ENCODE assay signal across 1 cellular context in the genomic region with DNA sequence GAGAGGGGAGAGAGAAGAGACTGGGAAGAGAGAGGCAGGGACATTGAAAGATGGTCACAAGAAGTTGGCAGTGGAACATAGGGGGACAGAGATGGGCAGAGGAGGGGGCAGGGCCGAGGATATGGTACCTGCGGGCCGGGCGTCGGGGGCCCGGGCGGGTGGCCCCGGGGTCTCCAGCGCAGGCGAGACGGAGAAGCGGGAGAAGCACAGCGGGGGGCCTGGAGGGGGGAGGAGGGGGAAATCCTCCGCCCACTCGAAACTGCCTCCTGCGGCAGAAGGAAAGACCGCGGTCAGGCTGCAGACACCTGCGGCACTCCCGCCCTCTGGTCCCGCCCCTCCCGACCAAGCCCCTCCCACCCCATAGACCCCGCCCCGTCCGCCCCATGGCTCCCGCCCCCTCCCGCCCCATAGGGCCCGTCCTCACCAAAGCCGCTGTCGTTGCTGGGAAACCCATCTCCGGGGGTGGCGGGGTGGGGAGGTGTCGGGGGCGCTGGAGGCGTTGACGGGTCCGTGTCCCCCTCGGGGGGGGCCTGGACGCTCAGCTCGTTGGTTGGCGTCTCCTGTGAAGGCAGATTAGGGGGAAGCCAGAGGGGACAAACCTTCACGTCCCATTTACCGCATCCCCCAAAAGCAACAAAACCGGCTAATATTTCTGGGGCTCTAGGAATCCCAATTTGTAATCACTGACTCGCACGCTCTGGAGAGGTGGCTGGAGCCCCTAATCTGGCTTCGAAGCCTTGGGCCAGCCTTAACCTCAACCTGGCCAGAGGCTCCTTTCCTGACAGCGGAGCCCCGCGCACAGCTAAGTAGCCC.
TF ChIP-seq lines count a peak whose summit lies in the region.

No MANE protein-coding gene starts in this region.

TF ChIP-seq in HEK293, 187 proteins besides CTCF, POLR2A, EP300 and RAD21 (continued from another document):
- TF ChIP-seq ZNF843 (tag by site-specific recombination; IDR thresholded peaks at IDR 0.05): no peak
- TF ChIP-seq ZNF350 (tag by site-specific recombination; IDR thresholded peaks at IDR 0.05): no peak
- TF ChIP-seq BCL11B (tag by site-specific recombination; IDR thresholded peaks at IDR 0.05; ENCODE audit: low read depth): no peak
- no peak for TF ChIP-seq ZNF23 (tag by site-specific recombination; IDR thresholded peaks at IDR 0.05; ENCODE audit: borderline replicate concordance)
- TF ChIP-seq ZNF529 (tag by site-specific recombination; IDR thresholded peaks at IDR 0.05; ENCODE audit: insufficient replicate concordance): no peak
- TF ChIP-seq ZNF423 (tag by site-specific recombination; IDR thresholded peaks at IDR 0.05): no peak
- TF ChIP-seq ZNF394 (tag by site-specific recombination; IDR thresholded peaks at IDR 0.05; ENCODE audit: borderline replicate concordance): peak; percentile 56; the same call in 1 of the 2 replicates
- TF ChIP-seq ZNF658 (tag by site-specific recombination; IDR thresholded peaks at IDR 0.05): no peak
- peak; percentile 39 for TF ChIP-seq SP2 (tag by site-specific recombination; IDR thresholded peaks at IDR 0.05)
- TF ChIP-seq, protein P1, sequence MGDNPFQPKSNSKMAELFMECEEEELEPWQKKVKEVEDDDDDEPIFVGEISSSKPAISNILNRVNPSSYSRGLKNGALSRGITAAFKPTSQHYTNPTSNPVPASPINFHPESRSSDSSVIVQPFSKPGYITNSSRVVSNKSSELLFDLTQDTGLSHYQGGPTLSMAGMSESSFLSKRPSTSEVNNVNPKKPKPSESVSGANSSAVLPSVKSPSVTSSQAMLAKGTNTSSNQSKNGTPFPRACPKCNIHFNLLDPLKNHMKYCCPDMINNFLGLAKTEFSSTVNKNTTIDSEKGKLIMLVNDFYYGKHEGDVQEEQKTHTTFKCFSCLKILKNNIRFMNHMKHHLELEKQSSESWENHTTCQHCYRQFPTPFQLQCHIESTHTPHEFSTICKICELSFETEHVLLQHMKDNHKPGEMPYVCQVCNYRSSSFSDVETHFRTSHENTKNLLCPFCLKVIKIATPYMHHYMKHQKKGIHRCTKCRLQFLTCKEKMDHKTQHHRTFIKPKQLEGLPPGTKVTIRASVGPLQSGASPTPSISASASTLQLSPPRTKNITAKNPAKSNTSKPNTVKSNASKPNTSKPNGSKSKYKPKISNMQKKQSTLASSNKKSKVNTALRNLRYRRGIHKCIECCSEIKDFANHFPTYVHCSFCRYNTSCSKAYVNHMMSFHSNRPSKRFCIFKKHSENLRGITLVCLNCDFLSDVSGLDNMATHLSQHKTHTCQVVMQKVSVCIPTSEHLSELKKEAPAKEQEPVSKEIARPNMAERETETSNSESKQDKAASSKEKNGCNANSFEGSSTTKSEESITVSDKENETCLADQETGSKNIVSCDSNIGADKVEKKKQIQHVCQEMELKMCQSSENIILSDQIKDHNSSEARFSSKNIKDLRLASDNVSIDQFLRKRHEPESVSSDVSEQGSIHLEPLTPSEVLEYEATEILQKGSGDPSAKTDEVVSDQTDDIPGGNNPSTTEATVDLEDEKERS (tag by site-specific recombination; IDR thresholded peaks at IDR 0.05): no peak
- no peak for TF ChIP-seq ZNF37A (tag by site-specific recombination; IDR thresholded peaks at IDR 0.05)
- TF ChIP-seq WT1 (tag by site-specific recombination; IDR thresholded peaks at IDR 0.05): no peak
- TF ChIP-seq ZNF311 (tag by site-specific recombination; IDR thresholded peaks at IDR 0.05; ENCODE audit: borderline replicate concordance): no peak
- TF ChIP-seq ZNF624 (tag by site-specific recombination; IDR thresholded peaks at IDR 0.05): no peak
- peak; percentile 39; the same call in 1 of the 2 replicates for TF ChIP-seq ZEB2 (tag by site-specific recombination; IDR thresholded peaks at IDR 0.05)
- TF ChIP-seq KLF8 (tag by site-specific recombination; IDR thresholded peaks at IDR 0.05): peak; percentile 74
- TF ChIP-seq, protein P2, sequence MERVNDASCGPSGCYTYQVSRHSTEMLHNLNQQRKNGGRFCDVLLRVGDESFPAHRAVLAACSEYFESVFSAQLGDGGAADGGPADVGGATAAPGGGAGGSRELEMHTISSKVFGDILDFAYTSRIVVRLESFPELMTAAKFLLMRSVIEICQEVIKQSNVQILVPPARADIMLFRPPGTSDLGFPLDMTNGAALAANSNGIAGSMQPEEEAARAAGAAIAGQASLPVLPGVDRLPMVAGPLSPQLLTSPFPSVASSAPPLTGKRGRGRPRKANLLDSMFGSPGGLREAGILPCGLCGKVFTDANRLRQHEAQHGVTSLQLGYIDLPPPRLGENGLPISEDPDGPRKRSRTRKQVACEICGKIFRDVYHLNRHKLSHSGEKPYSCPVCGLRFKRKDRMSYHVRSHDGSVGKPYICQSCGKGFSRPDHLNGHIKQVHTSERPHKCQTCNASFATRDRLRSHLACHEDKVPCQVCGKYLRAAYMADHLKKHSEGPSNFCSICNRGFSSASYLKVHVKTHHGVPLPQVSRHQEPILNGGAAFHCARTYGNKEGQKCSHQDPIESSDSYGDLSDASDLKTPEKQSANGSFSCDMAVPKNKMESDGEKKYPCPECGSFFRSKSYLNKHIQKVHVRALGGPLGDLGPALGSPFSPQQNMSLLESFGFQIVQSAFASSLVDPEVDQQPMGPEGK (tag by site-specific recombination; IDR thresholded peaks at IDR 0.05): peak; percentile 80
- TF ChIP-seq ZNF2 (tag by site-specific recombination; IDR thresholded peaks at IDR 0.05): no peak
- TF ChIP-seq, protein P3, sequence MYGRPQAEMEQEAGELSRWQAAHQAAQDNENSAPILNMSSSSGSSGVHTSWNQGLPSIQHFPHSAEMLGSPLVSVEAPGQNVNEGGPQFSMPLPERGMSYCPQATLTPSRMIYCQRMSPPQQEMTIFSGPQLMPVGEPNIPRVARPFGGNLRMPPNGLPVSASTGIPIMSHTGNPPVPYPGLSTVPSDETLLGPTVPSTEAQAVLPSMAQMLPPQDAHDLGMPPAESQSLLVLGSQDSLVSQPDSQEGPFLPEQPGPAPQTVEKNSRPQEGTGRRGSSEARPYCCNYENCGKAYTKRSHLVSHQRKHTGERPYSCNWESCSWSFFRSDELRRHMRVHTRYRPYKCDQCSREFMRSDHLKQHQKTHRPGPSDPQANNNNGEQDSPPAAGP (tag by site-specific recombination; IDR thresholded peaks at IDR 0.05): 0 out of 2 replicates have a peak, but pooled peaks have one; percentile 18
- no peak for TF ChIP-seq ZBTB21 (tag by site-specific recombination; IDR thresholded peaks at IDR 0.05)
- TF ChIP-seq, protein P4, sequence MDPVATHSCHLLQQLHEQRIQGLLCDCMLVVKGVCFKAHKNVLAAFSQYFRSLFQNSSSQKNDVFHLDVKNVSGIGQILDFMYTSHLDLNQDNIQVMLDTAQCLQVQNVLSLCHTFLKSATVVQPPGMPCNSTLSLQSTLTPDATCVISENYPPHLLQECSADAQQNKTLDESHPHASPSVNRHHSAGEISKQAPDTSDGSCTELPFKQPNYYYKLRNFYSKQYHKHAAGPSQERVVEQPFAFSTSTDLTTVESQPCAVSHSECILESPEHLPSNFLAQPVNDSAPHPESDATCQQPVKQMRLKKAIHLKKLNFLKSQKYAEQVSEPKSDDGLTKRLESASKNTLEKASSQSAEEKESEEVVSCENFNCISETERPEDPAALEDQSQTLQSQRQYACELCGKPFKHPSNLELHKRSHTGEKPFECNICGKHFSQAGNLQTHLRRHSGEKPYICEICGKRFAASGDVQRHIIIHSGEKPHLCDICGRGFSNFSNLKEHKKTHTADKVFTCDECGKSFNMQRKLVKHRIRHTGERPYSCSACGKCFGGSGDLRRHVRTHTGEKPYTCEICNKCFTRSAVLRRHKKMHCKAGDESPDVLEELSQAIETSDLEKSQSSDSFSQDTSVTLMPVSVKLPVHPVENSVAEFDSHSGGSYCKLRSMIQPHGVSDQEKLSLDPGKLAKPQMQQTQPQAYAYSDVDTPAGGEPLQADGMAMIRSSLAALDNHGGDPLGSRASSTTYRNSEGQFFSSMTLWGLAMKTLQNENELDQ (tag by site-specific recombination; IDR thresholded peaks at IDR 0.05; ENCODE audit: low read depth): no peak
- TF ChIP-seq BCL11A (tag by site-specific recombination; IDR thresholded peaks at IDR 0.05; ENCODE audit: low read depth): 0 out of 2 replicates have a peak, but pooled peaks have one; percentile 58
- no peak for TF ChIP-seq ZFP69B (tag by site-specific recombination; IDR thresholded peaks at IDR 0.05)
- no peak for TF ChIP-seq ZNF121 (tag by site-specific recombination; IDR thresholded peaks at IDR 0.05)
- peak; percentile 91 for TF ChIP-seq GLIS1 (tag by site-specific recombination; IDR thresholded peaks at IDR 0.05)
- TF ChIP-seq KLF1 (tag by site-specific recombination; IDR thresholded peaks at IDR 0.05): 0 out of 2 replicates have a peak, but pooled peaks have one; percentile 41
- no peak for TF ChIP-seq ZNF274 (IDR thresholded peaks at IDR 0.05; ENCODE audit: low read length)
- no peak for TF ChIP-seq ZNF274 (tag by site-specific recombination; IDR thresholded peaks at IDR 0.05; ENCODE audit: borderline replicate concordance)
- no peak for TF ChIP-seq RBAK (tag by site-specific recombination; IDR thresholded peaks at IDR 0.05)
- peak; percentile 34; the same call in 1 of the 2 replicates for TF ChIP-seq EGR2 (tag by site-specific recombination; IDR thresholded peaks at IDR 0.05; ENCODE audit: low read depth)
- no peak for TF ChIP-seq GLI4 (tag by site-specific recombination; IDR thresholded peaks at IDR 0.05)
- no peak for TF ChIP-seq ZNF530 (tag by site-specific recombination; IDR thresholded peaks at IDR 0.05; ENCODE audit: low read depth)
- TF ChIP-seq, protein P5, sequence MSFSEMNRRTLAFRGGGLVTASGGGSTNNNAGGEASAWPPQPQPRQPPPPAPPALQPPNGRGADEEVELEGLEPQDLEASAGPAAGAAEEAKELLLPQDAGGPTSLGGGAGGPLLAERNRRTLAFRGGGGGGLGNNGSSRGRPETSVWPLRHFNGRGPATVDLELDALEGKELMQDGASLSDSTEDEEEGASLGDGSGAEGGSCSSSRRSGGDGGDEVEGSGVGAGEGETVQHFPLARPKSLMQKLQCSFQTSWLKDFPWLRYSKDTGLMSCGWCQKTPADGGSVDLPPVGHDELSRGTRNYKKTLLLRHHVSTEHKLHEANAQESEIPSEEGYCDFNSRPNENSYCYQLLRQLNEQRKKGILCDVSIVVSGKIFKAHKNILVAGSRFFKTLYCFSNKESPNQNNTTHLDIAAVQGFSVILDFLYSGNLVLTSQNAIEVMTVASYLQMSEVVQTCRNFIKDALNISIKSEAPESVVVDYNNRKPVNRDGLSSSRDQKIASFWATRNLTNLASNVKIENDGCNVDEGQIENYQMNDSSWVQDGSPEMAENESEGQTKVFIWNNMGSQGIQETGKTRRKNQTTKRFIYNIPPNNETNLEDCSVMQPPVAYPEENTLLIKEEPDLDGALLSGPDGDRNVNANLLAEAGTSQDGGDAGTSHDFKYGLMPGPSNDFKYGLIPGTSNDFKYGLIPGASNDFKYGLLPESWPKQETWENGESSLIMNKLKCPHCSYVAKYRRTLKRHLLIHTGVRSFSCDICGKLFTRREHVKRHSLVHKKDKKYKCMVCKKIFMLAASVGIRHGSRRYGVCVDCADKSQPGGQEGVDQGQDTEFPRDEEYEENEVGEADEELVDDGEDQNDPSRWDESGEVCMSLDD (tag by site-specific recombination; IDR thresholded peaks at IDR 0.05): 0 out of 2 replicates have a peak, but pooled peaks have one; percentile 10
- no peak for TF ChIP-seq TCF7L2 (IDR thresholded peaks at IDR 0.05; ENCODE audit: borderline replicate concordance, low read depth, low read length)
